ENCODE assay signal across 1 cellular context in the genomic region with DNA sequence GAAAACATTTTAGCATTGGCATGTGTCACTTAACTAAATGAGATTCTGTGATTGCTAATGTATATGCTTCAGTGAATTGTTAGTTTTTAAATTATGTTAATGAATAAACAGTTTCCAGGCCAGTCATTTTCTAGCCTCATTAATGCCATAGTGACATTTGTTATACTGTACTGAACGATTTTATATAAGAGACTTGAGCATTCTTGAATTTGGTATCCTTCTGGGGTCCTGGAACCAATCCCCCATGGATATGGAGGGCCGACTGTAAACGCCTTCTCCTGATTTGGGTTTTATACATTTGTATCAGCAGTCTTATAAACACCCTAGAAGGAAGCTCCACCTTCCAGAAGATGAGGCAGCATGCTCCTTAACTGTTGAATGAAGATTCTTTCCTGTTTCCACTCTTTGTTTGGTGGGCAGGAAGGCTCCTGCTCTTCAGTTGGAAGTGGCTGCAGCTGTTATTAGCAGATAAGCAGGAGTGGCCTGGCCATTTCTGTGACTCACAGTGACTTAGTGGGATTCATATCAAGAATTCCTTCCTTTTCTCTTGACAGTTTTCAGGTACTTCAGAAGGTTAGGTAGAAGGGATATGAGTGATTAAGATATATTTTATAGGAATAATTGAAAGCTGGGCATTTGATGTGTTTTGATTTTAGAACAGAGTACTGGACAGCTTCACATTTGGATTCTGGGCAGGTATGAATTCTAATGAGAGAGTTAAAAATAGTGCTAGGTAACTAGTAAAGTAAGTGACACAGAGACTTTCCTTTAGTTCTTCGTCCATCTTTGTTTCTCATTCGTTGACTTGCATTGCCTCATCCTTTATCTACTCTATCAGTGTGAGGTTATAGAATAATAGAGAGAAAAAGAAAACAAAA.
TF ChIP-seq lines count a peak whose summit lies in the region.

No MANE protein-coding gene starts in this region.

TF ChIP-seq in K562, 482 proteins besides CTCF, POLR2A, EP300 and RAD21 (continued from another document and continues in another):
- TF ChIP-seq ZNF696 (CRISPR knock-in tag; conservative IDR thresholded peaks at IDR 0.05) = no peak
- TF ChIP-seq, protein P1, sequence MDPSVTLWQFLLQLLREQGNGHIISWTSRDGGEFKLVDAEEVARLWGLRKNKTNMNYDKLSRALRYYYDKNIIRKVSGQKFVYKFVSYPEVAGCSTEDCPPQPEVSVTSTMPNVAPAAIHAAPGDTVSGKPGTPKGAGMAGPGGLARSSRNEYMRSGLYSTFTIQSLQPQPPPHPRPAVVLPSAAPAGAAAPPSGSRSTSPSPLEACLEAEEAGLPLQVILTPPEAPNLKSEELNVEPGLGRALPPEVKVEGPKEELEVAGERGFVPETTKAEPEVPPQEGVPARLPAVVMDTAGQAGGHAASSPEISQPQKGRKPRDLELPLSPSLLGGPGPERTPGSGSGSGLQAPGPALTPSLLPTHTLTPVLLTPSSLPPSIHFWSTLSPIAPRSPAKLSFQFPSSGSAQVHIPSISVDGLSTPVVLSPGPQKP (CRISPR knock-in tag; IDR thresholded peaks at IDR 0.05) = no peak
- no peak for TF ChIP-seq NUFIP1 (IDR thresholded peaks at IDR 0.05; ENCODE audit: partially characterized antibody)
- no peak; the same call in 1 of the 2 replicates for TF ChIP-seq MTA1 (IDR thresholded peaks at IDR 0.05; ENCODE audit: borderline replicate concordance)
- no peak for TF ChIP-seq CBX2 (IDR thresholded peaks at IDR 0.05; ENCODE audit: insufficient read depth, low read length, poor library complexity, severe bottlenecking)
- TF ChIP-seq TAF7 (tag; IDR thresholded peaks at IDR 0.05) = no peak
- no peak for TF ChIP-seq HNRNPL (IDR thresholded peaks at IDR 0.05; ENCODE audit: low read depth, low read length)
- TF ChIP-seq, protein P2, sequence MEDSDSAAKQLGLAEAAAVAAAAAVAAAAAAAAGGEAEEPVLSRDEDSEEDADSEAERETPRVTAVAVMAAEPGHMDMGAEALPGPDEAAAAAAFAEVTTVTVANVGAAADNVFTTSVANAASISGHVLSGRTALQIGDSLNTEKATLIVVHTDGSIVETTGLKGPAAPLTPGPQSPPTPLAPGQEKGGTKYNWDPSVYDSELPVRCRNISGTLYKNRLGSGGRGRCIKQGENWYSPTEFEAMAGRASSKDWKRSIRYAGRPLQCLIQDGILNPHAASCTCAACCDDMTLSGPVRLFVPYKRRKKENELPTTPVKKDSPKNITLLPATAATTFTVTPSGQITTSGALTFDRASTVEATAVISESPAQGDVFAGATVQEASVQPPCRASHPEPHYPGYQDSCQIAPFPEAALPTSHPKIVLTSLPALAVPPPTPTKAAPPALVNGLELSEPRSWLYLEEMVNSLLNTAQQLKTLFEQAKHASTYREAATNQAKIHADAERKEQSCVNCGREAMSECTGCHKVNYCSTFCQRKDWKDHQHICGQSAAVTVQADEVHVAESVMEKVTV (CRISPR knock-in tag; IDR thresholded peaks at IDR 0.05) = no peak
- TF ChIP-seq DMBX1 (CRISPR knock-in tag; IDR thresholded peaks at IDR 0.05; ENCODE audit: borderline replicate concordance) = peak; percentile 26; the same call in 1 of the 2 replicates
- 0 out of 4 replicates have a peak, but pooled peaks have one; percentile 31 to 42 for TF ChIP-seq MAZ (CRISPR knock-in tag; conservative IDR thresholded peaks at IDR 0.05 in 1 of 2, IDR thresholded peaks at IDR 0.05 in 1 of 2)
- TF ChIP-seq, protein P3, sequence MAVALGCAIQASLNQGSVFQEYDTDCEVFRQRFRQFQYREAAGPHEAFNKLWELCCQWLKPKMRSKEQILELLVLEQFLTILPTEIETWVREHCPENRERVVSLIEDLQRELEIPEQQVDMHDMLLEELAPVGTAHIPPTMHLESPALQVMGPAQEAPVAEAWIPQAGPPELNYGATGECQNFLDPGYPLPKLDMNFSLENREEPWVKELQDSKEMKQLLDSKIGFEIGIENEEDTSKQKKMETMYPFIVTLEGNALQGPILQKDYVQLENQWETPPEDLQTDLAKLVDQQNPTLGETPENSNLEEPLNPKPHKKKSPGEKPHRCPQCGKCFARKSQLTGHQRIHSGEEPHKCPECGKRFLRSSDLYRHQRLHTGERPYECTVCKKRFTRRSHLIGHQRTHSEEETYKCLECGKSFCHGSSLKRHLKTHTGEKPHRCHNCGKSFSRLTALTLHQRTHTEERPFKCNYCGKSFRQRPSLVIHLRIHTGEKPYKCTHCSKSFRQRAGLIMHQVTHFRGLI (CRISPR knock-in tag; IDR thresholded peaks at IDR 0.05) = no peak
- TF ChIP-seq, protein P4, sequence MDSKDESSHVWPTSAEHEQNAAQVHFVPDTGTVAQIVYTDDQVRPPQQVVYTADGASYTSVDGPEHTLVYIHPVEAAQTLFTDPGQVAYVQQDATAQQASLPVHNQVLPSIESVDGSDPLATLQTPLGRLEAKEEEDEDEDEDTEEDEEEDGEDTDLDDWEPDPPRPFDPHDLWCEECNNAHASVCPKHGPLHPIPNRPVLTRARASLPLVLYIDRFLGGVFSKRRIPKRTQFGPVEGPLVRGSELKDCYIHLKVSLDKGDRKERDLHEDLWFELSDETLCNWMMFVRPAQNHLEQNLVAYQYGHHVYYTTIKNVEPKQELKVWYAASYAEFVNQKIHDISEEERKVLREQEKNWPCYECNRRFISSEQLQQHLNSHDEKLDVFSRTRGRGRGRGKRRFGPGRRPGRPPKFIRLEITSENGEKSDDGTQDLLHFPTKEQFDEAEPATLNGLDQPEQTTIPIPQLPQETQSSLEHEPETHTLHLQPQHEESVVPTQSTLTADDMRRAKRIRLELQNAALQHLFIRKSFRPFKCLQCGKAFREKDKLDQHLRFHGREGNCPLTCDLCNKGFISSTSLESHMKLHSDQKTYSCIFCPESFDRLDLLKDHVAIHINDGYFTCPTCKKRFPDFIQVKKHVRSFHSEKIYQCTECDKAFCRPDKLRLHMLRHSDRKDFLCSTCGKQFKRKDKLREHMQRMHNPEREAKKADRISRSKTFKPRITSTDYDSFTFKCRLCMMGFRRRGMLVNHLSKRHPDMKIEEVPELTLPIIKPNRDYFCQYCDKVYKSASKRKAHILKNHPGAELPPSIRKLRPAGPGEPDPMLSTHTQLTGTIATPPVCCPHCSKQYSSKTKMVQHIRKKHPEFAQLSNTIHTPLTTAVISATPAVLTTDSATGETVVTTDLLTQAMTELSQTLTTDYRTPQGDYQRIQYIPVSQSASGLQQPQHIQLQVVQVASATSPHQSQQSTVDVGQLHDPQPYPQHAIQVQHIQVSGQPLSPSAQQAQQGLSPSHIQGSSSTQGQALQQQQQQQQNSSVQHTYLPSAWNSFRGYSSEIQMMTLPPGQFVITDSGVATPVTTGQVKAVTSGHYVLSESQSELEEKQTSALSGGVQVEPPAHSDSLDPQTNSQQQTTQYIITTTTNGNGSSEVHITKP (IDR thresholded peaks at IDR 0.05; ENCODE audit: partially characterized antibody) = peak; percentile 66
- TF ChIP-seq NFIX (CRISPR knock-in tag; IDR thresholded peaks at IDR 0.05; ENCODE audit: low read depth) = no peak
- no peak for TF ChIP-seq SMARCB1 (IDR thresholded peaks at IDR 0.05; ENCODE audit: insufficient read length, low read depth)
- no peak for TF ChIP-seq NONO (IDR thresholded peaks at IDR 0.05; ENCODE audit: low read depth in 2 of 2, low read length in 1 of 2)
- peak; percentile 80 for TF ChIP-seq MEIS2 (IDR thresholded peaks at IDR 0.05; ENCODE audit: partially characterized antibody)
- peak; percentile 17; the same call in 1 of the 2 replicates for TF ChIP-seq CEBPG (CRISPR knock-in tag; IDR thresholded peaks at IDR 0.05)
- TF ChIP-seq CEBPG (tag; conservative IDR thresholded peaks at IDR 0.05 in 1 of 2, IDR thresholded peaks at IDR 0.05 in 1 of 2) = peak; percentile 67 to 90
- TF ChIP-seq SIX5 (IDR thresholded peaks at IDR 0.05; ENCODE audit: borderline replicate concordance in 1 of 2, insufficient read depth in 1 of 2, low read depth in 1 of 2, low read length in 2 of 2) = no peak
- no peak for TF ChIP-seq FOXP1 (CRISPR knock-in tag; IDR thresholded peaks at IDR 0.05)
- no peak for TF ChIP-seq HNRNPH1 (optimal IDR thresholded peaks at IDR 0.05; ENCODE audit: low read depth, low read length)
- TF ChIP-seq SMARCA4 (IDR thresholded peaks at IDR 0.05) = peak; percentile 98
- TF ChIP-seq SPI1 (IDR thresholded peaks at IDR 0.05; ENCODE audit: borderline replicate concordance, low read depth, low read length) = no peak
- TF ChIP-seq RBM15 (IDR thresholded peaks at IDR 0.05; ENCODE audit: insufficient read depth, low read length) = no peak
- TF ChIP-seq, protein P5, sequence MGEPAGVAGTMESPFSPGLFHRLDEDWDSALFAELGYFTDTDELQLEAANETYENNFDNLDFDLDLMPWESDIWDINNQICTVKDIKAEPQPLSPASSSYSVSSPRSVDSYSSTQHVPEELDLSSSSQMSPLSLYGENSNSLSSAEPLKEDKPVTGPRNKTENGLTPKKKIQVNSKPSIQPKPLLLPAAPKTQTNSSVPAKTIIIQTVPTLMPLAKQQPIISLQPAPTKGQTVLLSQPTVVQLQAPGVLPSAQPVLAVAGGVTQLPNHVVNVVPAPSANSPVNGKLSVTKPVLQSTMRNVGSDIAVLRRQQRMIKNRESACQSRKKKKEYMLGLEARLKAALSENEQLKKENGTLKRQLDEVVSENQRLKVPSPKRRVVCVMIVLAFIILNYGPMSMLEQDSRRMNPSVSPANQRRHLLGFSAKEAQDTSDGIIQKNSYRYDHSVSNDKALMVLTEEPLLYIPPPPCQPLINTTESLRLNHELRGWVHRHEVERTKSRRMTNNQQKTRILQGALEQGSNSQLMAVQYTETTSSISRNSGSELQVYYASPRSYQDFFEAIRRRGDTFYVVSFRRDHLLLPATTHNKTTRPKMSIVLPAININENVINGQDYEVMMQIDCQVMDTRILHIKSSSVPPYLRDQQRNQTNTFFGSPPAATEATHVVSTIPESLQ (CRISPR knock-in tag; IDR thresholded peaks at IDR 0.05) = no peak
- TF ChIP-seq BACH1 (tag; IDR thresholded peaks at IDR 0.05) = peak; percentile 45; the same call in 1 of the 2 replicates
- TF ChIP-seq, protein P6, sequence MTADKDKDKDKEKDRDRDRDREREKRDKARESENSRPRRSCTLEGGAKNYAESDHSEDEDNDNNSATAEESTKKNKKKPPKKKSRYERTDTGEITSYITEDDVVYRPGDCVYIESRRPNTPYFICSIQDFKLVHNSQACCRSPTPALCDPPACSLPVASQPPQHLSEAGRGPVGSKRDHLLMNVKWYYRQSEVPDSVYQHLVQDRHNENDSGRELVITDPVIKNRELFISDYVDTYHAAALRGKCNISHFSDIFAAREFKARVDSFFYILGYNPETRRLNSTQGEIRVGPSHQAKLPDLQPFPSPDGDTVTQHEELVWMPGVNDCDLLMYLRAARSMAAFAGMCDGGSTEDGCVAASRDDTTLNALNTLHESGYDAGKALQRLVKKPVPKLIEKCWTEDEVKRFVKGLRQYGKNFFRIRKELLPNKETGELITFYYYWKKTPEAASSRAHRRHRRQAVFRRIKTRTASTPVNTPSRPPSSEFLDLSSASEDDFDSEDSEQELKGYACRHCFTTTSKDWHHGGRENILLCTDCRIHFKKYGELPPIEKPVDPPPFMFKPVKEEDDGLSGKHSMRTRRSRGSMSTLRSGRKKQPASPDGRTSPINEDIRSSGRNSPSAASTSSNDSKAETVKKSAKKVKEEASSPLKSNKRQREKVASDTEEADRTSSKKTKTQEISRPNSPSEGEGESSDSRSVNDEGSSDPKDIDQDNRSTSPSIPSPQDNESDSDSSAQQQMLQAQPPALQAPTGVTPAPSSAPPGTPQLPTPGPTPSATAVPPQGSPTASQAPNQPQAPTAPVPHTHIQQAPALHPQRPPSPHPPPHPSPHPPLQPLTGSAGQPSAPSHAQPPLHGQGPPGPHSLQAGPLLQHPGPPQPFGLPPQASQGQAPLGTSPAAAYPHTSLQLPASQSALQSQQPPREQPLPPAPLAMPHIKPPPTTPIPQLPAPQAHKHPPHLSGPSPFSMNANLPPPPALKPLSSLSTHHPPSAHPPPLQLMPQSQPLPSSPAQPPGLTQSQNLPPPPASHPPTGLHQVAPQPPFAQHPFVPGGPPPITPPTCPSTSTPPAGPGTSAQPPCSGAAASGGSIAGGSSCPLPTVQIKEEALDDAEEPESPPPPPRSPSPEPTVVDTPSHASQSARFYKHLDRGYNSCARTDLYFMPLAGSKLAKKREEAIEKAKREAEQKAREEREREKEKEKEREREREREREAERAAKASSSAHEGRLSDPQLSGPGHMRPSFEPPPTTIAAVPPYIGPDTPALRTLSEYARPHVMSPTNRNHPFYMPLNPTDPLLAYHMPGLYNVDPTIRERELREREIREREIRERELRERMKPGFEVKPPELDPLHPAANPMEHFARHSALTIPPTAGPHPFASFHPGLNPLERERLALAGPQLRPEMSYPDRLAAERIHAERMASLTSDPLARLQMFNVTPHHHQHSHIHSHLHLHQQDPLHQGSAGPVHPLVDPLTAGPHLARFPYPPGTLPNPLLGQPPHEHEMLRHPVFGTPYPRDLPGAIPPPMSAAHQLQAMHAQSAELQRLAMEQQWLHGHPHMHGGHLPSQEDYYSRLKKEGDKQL (CRISPR knock-in tag; IDR thresholded peaks at IDR 0.05; ENCODE audit: borderline replicate concordance) = no peak
- TF ChIP-seq DDX20 (tag; IDR thresholded peaks at IDR 0.05; ENCODE audit: low read depth) = no peak
- no peak for TF ChIP-seq HNRNPLL (IDR thresholded peaks at IDR 0.05; ENCODE audit: low read depth, low read length, poor library complexity, severe bottlenecking)
- TF ChIP-seq, protein P7, sequence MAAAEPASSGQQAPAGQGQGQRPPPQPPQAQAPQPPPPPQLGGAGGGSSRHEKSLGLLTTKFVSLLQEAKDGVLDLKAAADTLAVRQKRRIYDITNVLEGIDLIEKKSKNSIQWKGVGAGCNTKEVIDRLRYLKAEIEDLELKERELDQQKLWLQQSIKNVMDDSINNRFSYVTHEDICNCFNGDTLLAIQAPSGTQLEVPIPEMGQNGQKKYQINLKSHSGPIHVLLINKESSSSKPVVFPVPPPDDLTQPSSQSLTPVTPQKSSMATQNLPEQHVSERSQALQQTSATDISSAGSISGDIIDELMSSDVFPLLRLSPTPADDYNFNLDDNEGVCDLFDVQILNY (CRISPR knock-in tag; IDR thresholded peaks at IDR 0.05) = no peak
- peak in 1 of 2 experiments; percentile 53; a peak in 1 of 4 replicates for TF ChIP-seq TEAD1 (CRISPR knock-in tag; IDR thresholded peaks at IDR 0.05)
- no peak for TF ChIP-seq ZZZ3 (IDR thresholded peaks at IDR 0.05)
- no peak for TF ChIP-seq BHLHE40 (IDR thresholded peaks at IDR 0.05; ENCODE audit: low read length)
- TF ChIP-seq, protein P8, sequence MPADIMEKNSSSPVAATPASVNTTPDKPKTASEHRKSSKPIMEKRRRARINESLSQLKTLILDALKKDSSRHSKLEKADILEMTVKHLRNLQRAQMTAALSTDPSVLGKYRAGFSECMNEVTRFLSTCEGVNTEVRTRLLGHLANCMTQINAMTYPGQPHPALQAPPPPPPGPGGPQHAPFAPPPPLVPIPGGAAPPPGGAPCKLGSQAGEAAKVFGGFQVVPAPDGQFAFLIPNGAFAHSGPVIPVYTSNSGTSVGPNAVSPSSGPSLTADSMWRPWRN (IDR thresholded peaks at IDR 0.05; ENCODE audit: low read depth) = peak; percentile 65; the same call in 1 of the 2 replicates
- peak; percentile 47; the same call in 1 of the 2 replicates for TF ChIP-seq ESRRA (IDR thresholded peaks at IDR 0.05; ENCODE audit: borderline replicate concordance, low read depth)
- no peak for TF ChIP-seq ZFX (CRISPR knock-in tag; IDR thresholded peaks at IDR 0.05)
